Comparison of ENCODE assay signal across 1 cellular context in the genomic region with DNA sequence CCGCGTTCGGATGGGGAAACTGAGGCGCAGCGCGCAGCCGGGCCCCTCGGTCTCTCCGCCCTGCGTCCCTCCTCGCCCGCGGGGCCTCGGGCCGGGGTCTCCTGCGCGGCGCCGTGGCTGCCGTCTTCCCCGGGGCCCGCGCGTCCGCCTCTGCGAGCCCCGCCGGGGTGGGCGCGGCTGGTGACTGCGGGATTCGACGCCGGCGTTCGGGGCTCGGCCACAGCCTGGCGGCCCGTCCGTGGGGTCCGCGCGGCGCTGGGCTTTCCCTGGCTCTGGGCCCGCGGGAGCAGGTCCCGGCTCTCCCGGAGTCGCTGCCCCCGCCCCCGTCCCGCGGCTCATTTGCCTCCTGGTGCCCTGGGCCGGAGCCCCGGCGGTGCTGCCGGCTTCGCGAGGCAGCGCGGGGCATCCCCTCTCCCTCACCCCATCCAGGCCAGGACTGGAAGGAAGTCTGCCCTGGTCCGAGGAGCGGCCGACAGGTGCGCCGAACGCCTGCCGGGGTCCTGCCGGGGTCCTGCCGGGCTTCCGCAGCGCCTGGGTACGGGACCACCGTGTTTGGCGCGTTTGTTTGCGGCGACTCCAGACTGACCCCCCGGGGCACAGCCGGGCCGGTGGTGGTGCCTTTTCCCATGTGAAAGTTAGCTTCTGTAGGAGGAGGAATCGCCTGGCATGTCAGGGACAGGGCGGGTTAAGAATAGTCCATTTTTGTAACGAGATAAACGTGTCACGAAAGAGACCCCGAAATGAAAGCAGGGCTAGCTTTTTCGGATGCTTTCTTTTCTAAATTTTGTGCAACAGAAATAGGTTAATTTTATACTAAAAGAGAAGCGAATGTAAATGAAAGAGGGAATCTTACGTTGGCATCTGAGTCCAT.
A peak's percentile ranks its signal among the peaks of the same experiment; 100 is the strongest.
TF ChIP-seq lines count a peak whose summit lies in the region.

No MANE protein-coding gene starts in this region.

TF ChIP-seq in HepG2, 621 proteins besides CTCF, POLR2A, EP300 and RAD21 (continued from another document):
- TF ChIP-seq, protein P1, sequence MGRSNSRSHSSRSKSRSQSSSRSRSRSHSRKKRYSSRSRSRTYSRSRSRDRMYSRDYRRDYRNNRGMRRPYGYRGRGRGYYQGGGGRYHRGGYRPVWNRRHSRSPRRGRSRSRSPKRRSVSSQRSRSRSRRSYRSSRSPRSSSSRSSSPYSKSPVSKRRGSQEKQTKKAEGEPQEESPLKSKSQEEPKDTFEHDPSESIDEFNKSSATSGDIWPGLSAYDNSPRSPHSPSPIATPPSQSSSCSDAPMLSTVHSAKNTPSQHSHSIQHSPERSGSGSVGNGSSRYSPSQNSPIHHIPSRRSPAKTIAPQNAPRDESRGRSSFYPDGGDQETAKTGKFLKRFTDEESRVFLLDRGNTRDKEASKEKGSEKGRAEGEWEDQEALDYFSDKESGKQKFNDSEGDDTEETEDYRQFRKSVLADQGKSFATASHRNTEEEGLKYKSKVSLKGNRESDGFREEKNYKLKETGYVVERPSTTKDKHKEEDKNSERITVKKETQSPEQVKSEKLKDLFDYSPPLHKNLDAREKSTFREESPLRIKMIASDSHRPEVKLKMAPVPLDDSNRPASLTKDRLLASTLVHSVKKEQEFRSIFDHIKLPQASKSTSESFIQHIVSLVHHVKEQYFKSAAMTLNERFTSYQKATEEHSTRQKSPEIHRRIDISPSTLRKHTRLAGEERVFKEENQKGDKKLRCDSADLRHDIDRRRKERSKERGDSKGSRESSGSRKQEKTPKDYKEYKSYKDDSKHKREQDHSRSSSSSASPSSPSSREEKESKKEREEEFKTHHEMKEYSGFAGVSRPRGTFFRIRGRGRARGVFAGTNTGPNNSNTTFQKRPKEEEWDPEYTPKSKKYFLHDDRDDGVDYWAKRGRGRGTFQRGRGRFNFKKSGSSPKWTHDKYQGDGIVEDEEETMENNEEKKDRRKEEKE (IDR thresholded peaks at IDR 0.05): no peak
- TF ChIP-seq CENPT (CRISPR knock-in tag; IDR thresholded peaks at IDR 0.05; ENCODE audit: low read depth) (0 out of 2 replicates have a peak, but pooled peaks have one; percentile 14), ZNF235 (CRISPR knock-in tag; IDR thresholded peaks at IDR 0.05; ENCODE audit: borderline replicate concordance) (0 out of 2 replicates have a peak, but pooled peaks have one; percentile 22), NKX3-1 (CRISPR knock-in tag; IDR thresholded peaks at IDR 0.05) (0 out of 2 replicates have a peak, but pooled peaks have one; percentile 15), SETDB1 (CRISPR knock-in tag; IDR thresholded peaks at IDR 0.05; ENCODE audit: borderline replicate concordance) (0 out of 2 replicates have a peak, but pooled peaks have one; percentile 46), ZKSCAN5 (CRISPR knock-in tag; IDR thresholded peaks at IDR 0.05) (no peak), FLYWCH1 (CRISPR knock-in tag; IDR thresholded peaks at IDR 0.05) (no peak), POGZ (CRISPR knock-in tag; IDR thresholded peaks at IDR 0.05) (0 out of 2 replicates have a peak, but pooled peaks have one; percentile 8), ZNF768 (CRISPR knock-in tag; IDR thresholded peaks at IDR 0.05) (peak; percentile 20; the same call in 1 of the 2 replicates)
- TF ChIP-seq, protein P2, sequence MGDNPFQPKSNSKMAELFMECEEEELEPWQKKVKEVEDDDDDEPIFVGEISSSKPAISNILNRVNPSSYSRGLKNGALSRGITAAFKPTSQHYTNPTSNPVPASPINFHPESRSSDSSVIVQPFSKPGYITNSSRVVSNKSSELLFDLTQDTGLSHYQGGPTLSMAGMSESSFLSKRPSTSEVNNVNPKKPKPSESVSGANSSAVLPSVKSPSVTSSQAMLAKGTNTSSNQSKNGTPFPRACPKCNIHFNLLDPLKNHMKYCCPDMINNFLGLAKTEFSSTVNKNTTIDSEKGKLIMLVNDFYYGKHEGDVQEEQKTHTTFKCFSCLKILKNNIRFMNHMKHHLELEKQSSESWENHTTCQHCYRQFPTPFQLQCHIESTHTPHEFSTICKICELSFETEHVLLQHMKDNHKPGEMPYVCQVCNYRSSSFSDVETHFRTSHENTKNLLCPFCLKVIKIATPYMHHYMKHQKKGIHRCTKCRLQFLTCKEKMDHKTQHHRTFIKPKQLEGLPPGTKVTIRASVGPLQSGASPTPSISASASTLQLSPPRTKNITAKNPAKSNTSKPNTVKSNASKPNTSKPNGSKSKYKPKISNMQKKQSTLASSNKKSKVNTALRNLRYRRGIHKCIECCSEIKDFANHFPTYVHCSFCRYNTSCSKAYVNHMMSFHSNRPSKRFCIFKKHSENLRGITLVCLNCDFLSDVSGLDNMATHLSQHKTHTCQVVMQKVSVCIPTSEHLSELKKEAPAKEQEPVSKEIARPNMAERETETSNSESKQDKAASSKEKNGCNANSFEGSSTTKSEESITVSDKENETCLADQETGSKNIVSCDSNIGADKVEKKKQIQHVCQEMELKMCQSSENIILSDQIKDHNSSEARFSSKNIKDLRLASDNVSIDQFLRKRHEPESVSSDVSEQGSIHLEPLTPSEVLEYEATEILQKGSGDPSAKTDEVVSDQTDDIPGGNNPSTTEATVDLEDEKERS (CRISPR knock-in tag; IDR thresholded peaks at IDR 0.05): no peak
- TF ChIP-seq, protein P3, sequence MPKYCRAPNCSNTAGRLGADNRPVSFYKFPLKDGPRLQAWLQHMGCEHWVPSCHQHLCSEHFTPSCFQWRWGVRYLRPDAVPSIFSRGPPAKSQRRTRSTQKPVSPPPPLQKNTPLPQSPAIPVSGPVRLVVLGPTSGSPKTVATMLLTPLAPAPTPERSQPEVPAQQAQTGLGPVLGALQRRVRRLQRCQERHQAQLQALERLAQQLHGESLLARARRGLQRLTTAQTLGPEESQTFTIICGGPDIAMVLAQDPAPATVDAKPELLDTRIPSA (CRISPR knock-in tag; IDR thresholded peaks at IDR 0.05; ENCODE audit: borderline replicate concordance): 0 out of 2 replicates have a peak, but pooled peaks have one; percentile 60
- TF ChIP-seq, protein P4, sequence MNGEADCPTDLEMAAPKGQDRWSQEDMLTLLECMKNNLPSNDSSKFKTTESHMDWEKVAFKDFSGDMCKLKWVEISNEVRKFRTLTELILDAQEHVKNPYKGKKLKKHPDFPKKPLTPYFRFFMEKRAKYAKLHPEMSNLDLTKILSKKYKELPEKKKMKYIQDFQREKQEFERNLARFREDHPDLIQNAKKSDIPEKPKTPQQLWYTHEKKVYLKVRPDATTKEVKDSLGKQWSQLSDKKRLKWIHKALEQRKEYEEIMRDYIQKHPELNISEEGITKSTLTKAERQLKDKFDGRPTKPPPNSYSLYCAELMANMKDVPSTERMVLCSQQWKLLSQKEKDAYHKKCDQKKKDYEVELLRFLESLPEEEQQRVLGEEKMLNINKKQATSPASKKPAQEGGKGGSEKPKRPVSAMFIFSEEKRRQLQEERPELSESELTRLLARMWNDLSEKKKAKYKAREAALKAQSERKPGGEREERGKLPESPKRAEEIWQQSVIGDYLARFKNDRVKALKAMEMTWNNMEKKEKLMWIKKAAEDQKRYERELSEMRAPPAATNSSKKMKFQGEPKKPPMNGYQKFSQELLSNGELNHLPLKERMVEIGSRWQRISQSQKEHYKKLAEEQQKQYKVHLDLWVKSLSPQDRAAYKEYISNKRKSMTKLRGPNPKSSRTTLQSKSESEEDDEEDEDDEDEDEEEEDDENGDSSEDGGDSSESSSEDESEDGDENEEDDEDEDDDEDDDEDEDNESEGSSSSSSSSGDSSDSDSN (CRISPR knock-in tag; IDR thresholded peaks at IDR 0.05): peak; percentile 57; the same call in 1 of the 2 replicates
- TF ChIP-seq, protein P5, sequence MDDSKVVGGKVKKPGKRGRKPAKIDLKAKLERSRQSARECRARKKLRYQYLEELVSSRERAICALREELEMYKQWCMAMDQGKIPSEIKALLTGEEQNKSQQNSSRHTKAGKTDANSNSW (CRISPR knock-in tag; IDR thresholded peaks at IDR 0.05; ENCODE audit: borderline replicate concordance): 0 out of 2 replicates have a peak, but pooled peaks have one; percentile 8
- TF ChIP-seq, protein P6, sequence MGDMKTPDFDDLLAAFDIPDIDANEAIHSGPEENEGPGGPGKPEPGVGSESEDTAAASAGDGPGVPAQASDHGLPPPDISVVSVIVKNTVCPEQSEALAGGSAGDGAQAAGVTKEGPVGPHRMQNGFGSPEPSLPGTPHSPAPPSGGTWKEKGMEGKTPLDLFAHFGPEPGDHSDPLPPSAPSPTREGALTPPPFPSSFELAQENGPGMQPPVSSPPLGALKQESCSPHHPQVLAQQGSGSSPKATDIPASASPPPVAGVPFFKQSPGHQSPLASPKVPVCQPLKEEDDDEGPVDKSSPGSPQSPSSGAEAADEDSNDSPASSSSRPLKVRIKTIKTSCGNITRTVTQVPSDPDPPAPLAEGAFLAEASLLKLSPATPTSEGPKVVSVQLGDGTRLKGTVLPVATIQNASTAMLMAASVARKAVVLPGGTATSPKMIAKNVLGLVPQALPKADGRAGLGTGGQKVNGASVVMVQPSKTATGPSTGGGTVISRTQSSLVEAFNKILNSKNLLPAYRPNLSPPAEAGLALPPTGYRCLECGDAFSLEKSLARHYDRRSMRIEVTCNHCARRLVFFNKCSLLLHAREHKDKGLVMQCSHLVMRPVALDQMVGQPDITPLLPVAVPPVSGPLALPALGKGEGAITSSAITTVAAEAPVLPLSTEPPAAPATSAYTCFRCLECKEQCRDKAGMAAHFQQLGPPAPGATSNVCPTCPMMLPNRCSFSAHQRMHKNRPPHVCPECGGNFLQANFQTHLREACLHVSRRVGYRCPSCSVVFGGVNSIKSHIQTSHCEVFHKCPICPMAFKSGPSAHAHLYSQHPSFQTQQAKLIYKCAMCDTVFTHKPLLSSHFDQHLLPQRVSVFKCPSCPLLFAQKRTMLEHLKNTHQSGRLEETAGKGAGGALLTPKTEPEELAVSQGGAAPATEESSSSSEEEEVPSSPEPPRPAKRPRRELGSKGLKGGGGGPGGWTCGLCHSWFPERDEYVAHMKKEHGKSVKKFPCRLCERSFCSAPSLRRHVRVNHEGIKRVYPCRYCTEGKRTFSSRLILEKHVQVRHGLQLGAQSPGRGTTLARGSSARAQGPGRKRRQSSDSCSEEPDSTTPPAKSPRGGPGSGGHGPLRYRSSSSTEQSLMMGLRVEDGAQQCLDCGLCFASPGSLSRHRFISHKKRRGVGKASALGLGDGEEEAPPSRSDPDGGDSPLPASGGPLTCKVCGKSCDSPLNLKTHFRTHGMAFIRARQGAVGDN (CRISPR knock-in tag; IDR thresholded peaks at IDR 0.05): 0 out of 2 replicates have a peak, but pooled peaks have one; percentile 1
TF ChIP-seq in HepG2: peak in this region for 36.
